31 cellular contexts compared by ENCODE assay signal in genomic region chr4:37517326-37517725, GRCh38.
"Had no signal": no experiment of that assay in that cellular context is flagged by ENCODE, and none has a peak within 500 bp of the region (broad histone marks: within the 10 kb centered on the region; RNA-seq: fewer than 3 reads in every experiment).

No MANE protein-coding gene starts in this region.

- H3K9me3 ChIP-seq: Peyer's patch had no signal

- DNase-seq: activated CD4-positive, alpha-beta memory T cell treated with anti-CD3 and anti-CD28 coated beads, Interleukin-2, amount 10 ng/mL, durations not matched to agents 7 days and 5 days; activated CD4-positive, alpha-beta T cell treated with anti-CD3 and anti-CD28 coated beads for 36 hours; activated CD4-positive, alpha-beta T cell treated with anti-CD3 and anti-CD28 coated beads, Interleukin-2, amount 50 U/mL, for 1 hour; activated CD8-positive, alpha-beta memory T cell treated with anti-CD3 and anti-CD28 coated beads for 24 hours; activated CD8-positive, alpha-beta memory T cell treated with anti-CD3 and anti-CD28 coated beads, Interleukin-2, amount 10 ng/mL, durations not matched to agents 7 days and 5 days; activated CD8-positive, alpha-beta memory T cell treated with anti-CD3 and anti-CD28 coated beads, Interleukin-2, amount 50 U/mL, for 48 hours; activated effector memory CD4-positive, alpha-beta T cell treated with anti-CD3 and anti-CD28 coated beads, Interleukin-2, amount 50 U/mL, for 16 hours; activated naive CD4-positive, alpha-beta T cell; activated naive CD4-positive, alpha-beta T cell treated with anti-CD3 and anti-CD28 coated beads, Interleukin-2, amount 50 U/mL, for 16 hours; activated naive CD8-positive, alpha-beta T cell treated with anti-CD3 and anti-CD28 coated beads for 36 hours; activated T-cell treated with anti-CD3 and anti-CD28 coated beads, Interleukin-2, amount 50 U/mL, for 48 hours; amniotic stem cell; aorta; brain microvascular endothelial cell; KG1; NCI-H1092 treated with DMSO at 0.1 percent for 48 hours; NCI-H1417; NCI-H187 treated with DMSO at 0.1 percent for 48 hours; NCI-H2081; NCI-H226; NCI-H446 treated with DMSO at 0.1 percent for 48 hours; NCI-H524; Peyer's patch; SIG-M5 had no signal

- H3K4me3 ChIP-seq: cardiac muscle cell, Peyer's patch had no signal

- H3K27me3 ChIP-seq: brain microvascular endothelial cell, cardiac muscle cell, Peyer's patch had no signal

- FAIRE-seq: TTC549 had no signal

- H3K27ac ChIP-seq: brain microvascular endothelial cell, cardiac muscle cell, Peyer's patch, RWPE1 had no signal

- H3K36me3 ChIP-seq: brain microvascular endothelial cell, cardiac muscle cell, Peyer's patch had no signal

- H3K4me3 Mint-ChIP-seq: activated CD4-positive, alpha-beta memory T cell treated with anti-CD3 and anti-CD28 coated beads, Interleukin-2, amount 10 ng/mL, durations not matched to agents 7 days and 5 days; activated CD4-positive, alpha-beta T cell treated with anti-CD3 and anti-CD28 coated beads for 36 hours; activated CD8-positive, alpha-beta memory T cell treated with anti-CD3 and anti-CD28 coated beads, Interleukin-2, amount 10 ng/mL, durations not matched to agents 7 days and 5 days; activated naive CD8-positive, alpha-beta T cell treated with anti-CD3 and anti-CD28 coated beads for 36 hours; central memory CD8-positive, alpha-beta T cell; WTC11 had no signal

- H3K4me1 Mint-ChIP-seq: activated CD4-positive, alpha-beta memory T cell treated with anti-CD3 and anti-CD28 coated beads, Interleukin-2, amount 10 ng/mL, durations not matched to agents 7 days and 5 days; activated CD4-positive, alpha-beta T cell treated with anti-CD3 and anti-CD28 coated beads for 36 hours; activated CD8-positive, alpha-beta memory T cell treated with anti-CD3 and anti-CD28 coated beads, Interleukin-2, amount 10 ng/mL, durations not matched to agents 7 days and 5 days; activated naive CD8-positive, alpha-beta T cell treated with anti-CD3 and anti-CD28 coated beads for 36 hours; central memory CD8-positive, alpha-beta T cell had no signal

- H3K27me3 Mint-ChIP-seq: activated naive CD8-positive, alpha-beta T cell treated with anti-CD3 and anti-CD28 coated beads for 36 hours; central memory CD8-positive, alpha-beta T cell had no signal

- ATAC-seq: activated CD4-positive, alpha-beta T cell treated with anti-CD3 and anti-CD28 coated beads for 36 hours; activated CD4-positive, CD25-positive, alpha-beta regulatory T cell treated with anti-CD3 and anti-CD28 coated beads, Interleukin-2, amount 50 U/mL, for 24 hours; activated CD8-positive, alpha-beta memory T cell treated with anti-CD3 and anti-CD28 coated beads, Interleukin-2, amount 10 ng/mL, durations not matched to agents 7 days and 5 days; Right ventricle myocardium inferior; WTC11 had no signal

- H3K27ac Mint-ChIP-seq: activated CD4-positive, alpha-beta memory T cell treated with anti-CD3 and anti-CD28 coated beads, Interleukin-2, amount 10 ng/mL, durations not matched to agents 7 days and 5 days; activated CD4-positive, alpha-beta T cell treated with anti-CD3 and anti-CD28 coated beads for 36 hours; activated CD8-positive, alpha-beta memory T cell treated with anti-CD3 and anti-CD28 coated beads, Interleukin-2, amount 10 ng/mL, durations not matched to agents 7 days and 5 days; activated naive CD8-positive, alpha-beta T cell treated with anti-CD3 and anti-CD28 coated beads for 36 hours; WTC11 had no signal

- H3K36me3 Mint-ChIP-seq: activated CD8-positive, alpha-beta memory T cell treated with anti-CD3 and anti-CD28 coated beads, Interleukin-2, amount 10 ng/mL, durations not matched to agents 7 days and 5 days had no signal

- H3K4me1 ChIP-seq: Peyer's patch had no signal
